In genomic region chr3:195854628-195855300, GRCh38 we compare ENCODE assay signal across 19 cellular contexts. TPM values are rescaled to one million over a fixed set of nuclear protein-coding genes. Genes with fewer than 3 reads are reported as not detected.
DNase-seq lines count a peak whose midpoint lies in the region; ATAC-seq, FAIRE-seq and TF ChIP-seq lines count a peak whose summit lies in the region.
"Had no signal": no experiment of that assay in that cellular context is flagged by ENCODE, and none has a peak within 500 bp of the region (broad histone marks: within the 10 kb centered on the region; RNA-seq: fewer than 3 reads in every experiment).

No MANE protein-coding gene starts in this region.

- H3K27ac Mint-ChIP-seq in activated CD4-positive, alpha-beta T cell treated with anti-CD3 and anti-CD28 coated beads for 36 hours, result no peak overlapping the region
- H3K27ac Mint-ChIP-seq: B cell had no signal

- TF ChIP-seq EP300 in K562 (IDR thresholded peaks at IDR 0.05; ENCODE audit: low read length) (no peak), stomach (IDR thresholded peaks at IDR 0.05) (no peak)

- no peaks in the 10 kb centered on the region for H3K9me1 ChIP-seq in K562 (ENCODE audit: control insufficient read depth, insufficient read depth, low read length)

- H3K9ac ChIP-seq in Loucy (ENCODE audit: low read depth, low read length, poor library complexity, severe bottlenecking) (peak overlapping the region; percentile 73), K562 (ENCODE audit: insufficient read depth in 1 of 2, low read depth in 2 of 2, low read length in 2 of 2) (peak overlapping the region; percentile 26 to 74; a peak in 2 of 4 replicates)

- no peaks in the 10 kb centered on the region for H3K9me3 Mint-ChIP-seq in activated CD4-positive, alpha-beta T cell treated with anti-CD3 and anti-CD28 coated beads for 36 hours (ENCODE audit: low read depth)

- TF ChIP-seq POLR2A in K562 (conservative IDR thresholded peaks at IDR 0.05) (no peak), stomach (IDR thresholded peaks at IDR 0.05) (no peak)

- peaks cover 15% of the 10 kb centered on the region for H3F3A ChIP-seq in Loucy (ENCODE audit: low read depth)

- no peaks in the 10 kb centered on the region for H4K20me1 ChIP-seq in Loucy (ENCODE audit: insufficient read depth, low read length, poor library complexity, severe bottlenecking)
- no peaks in the 10 kb centered on the region for H4K20me1 ChIP-seq in K562 (replicated peaks; ENCODE audit: control insufficient read depth, insufficient read depth, low read length)

- POLR2A ChIA-PET in K562 (lab: Yijun Ruan, JAX), result interaction anchor here (0.6 to 0.7 kb wide), 2 partner anchors 49 to 1772 kb away, joined by 3 read pairs; no protein-coding TSS in a partner anchor
- POLR2A ChIA-PET in activated CD4-positive, alpha-beta T cell treated with anti-CD3 and anti-CD28 coated beads for 36 hours (lab: Charles Lee), result no interaction called here

- no peak overlapping the region for H3K4me3 Mint-ChIP-seq in activated CD4-positive, alpha-beta T cell treated with anti-CD3 and anti-CD28 coated beads for 36 hours
- H3K4me3 Mint-ChIP-seq: B cell had no signal

- H3K27me3 ChIP-seq in Loucy (ENCODE audit: insufficient read depth, low read length, poor library complexity, severe bottlenecking) (no peaks in the 10 kb centered on the region), K562 (ENCODE audit: control insufficient read depth in 2 of 2, insufficient read depth in 2 of 2, low read length in 2 of 2) (no peaks in the 10 kb centered on the region), stomach (no peaks in the 10 kb centered on the region)

- H3K4me1 Mint-ChIP-seq in activated CD4-positive, alpha-beta T cell treated with anti-CD3 and anti-CD28 coated beads for 36 hours, result peaks cover 13% of the 10 kb centered on the region

- intact Hi-C loops in K562 (cut with micrococcal nuclease), result loop anchor here (10.0 kb wide), 3 partner anchors 110 to 230 kb away; no protein-coding TSS in a partner anchor
- intact Hi-C loops in left colon (cut with DNase I, micrococcal nuclease), result no loop called here
- intact Hi-C loops in stomach (cut with DNase I; ENCODE audit: low total_unique reads), result no loop called here
- intact Hi-C loops in activated CD4-positive, alpha-beta T cell treated with anti-CD3 and anti-CD28 coated beads for 36 hours (cut with DNase I, micrococcal nuclease), result loop anchor here (5.0 to 10.0 kb wide), 4 partner anchors 142 to 582 kb away; partner anchors contain the start of gene XXYLT1 (in 1 of the 2)

- WGBS in K562 (ENCODE audit: insufficient coverage, low coverage, missing lambda C conversion rate), result 10% methylated on average over 7 of the region's 9 CpGs
- WGBS in stomach, 5 donors, result 31 to 59% (median 38%) methylated on average over 9 of the region's 9 CpGs

- in situ Hi-C loops in K562 (cut with MboI), result loop anchor here (5.0 to 10.0 kb wide), 3 partner anchors 38 to 1770 kb away; no protein-coding TSS in a partner anchor

- H3K4me3 ChIP-seq in Loucy (ENCODE audit: low read length, poor library complexity, severe bottlenecking) (no peak overlapping the region), K562 (no peak overlapping the region), stomach (no peak overlapping the region)

- ATAC-seq in K562 (peak; percentile 33), left colon (peak; percentile 35)
- ATAC-seq in stimulated activated naive CD8-positive, alpha-beta T cell treated with anti-CD3 and anti-CD28 coated beads, Interleukin-15, Interleukin-2, amounts not matched to agents 100 U/mL and 50 U/mL, for 24 hours, result no peak
- ATAC-seq in activated CD4-positive, alpha-beta T cell treated with anti-CD3 and anti-CD28 coated beads for 36 hours, result no peak
- ATAC-seq: HepG2, Panc1 had no signal

- no peak for TF ChIP-seq CTCF in Loucy (conservative IDR thresholded peaks at IDR 0.05; ENCODE audit: low read length)
- no peak for TF ChIP-seq CTCF in K562 (IDR thresholded peaks at IDR 0.05 in 2 of 3, conservative IDR thresholded peaks at IDR 0.05 in 1 of 3; ENCODE audit: insufficient read depth in 2 of 3, low read depth in 1 of 3, low read length in 3 of 3)
- no peak for TF ChIP-seq CTCF in stomach (IDR thresholded peaks at IDR 0.05)

- no peaks in the 10 kb centered on the region for H3K9me3 ChIP-seq in Loucy (ENCODE audit: insufficient read depth, low read depth, low read length)
- no peaks in the 10 kb centered on the region for H3K9me3 ChIP-seq in K562 (replicated peaks; ENCODE audit: control insufficient read depth, insufficient read depth, low read depth, low read length)
- H3K9me3 ChIP-seq in stomach, result no peaks in the 10 kb centered on the region

- no peaks in the 10 kb centered on the region for H3K9me2 ChIP-seq in Loucy (replicated peaks; ENCODE audit: low read depth, low read length)

- DNase-seq in K562 (ENCODE audit: extremely low read depth in 1 of 4, low spot score in 3 of 4) (peak in 3 of 4 experiments; percentile 44 to 64 (median 54)), left colon (peak in 1 of 2 donors; percentile 33), stomach (peak; percentile 42), HT-29 (ENCODE audit: low spot score) (no peak), NCI-H187 treated with DMSO at 0.1 percent for 48 hours (lab: John Stamatoyannopoulos, UW) (no peak)
- DNase-seq in stimulated activated naive CD8-positive, alpha-beta T cell treated with anti-CD3 and anti-CD28 coated beads, Interleukin-15, Interleukin-2, amounts not matched to agents 100 U/mL and 50 U/mL, for 24 hours, result no peak
- no peak for DNase-seq in activated CD4-positive, alpha-beta T cell treated with anti-CD3 and anti-CD28 coated beads for 36 hours
- DNase-seq: MV-4-11, NCI-H1436, NCI-H2107, NCI-H748 treated with DMSO at 0.1 percent for 48 hours, SHP77 treated with DMSO at 0.1 percent for 48 hours had no signal

- H3K27me3 Mint-ChIP-seq in activated CD4-positive, alpha-beta T cell treated with anti-CD3 and anti-CD28 coated beads for 36 hours, result peaks cover 2% of the 10 kb centered on the region

- no peak for FAIRE-seq in K562 (lab: Jason Lieb, UNC)
- FAIRE-seq: H54, HepG2 had no signal

- peak overlapping the region; percentile 22 for H3K4me2 ChIP-seq in Loucy (ENCODE audit: low read depth, low read length, poor library complexity, severe bottlenecking)
- no peak overlapping the region; the same call in 1 of the 2 replicates for H3K4me2 ChIP-seq in K562 (ENCODE audit: insufficient read depth, low read length)

- H2AFZ ChIP-seq in Loucy (ENCODE audit: low read length), result no peak overlapping the region
- H2AFZ ChIP-seq in K562 (ENCODE audit: low read depth, low read length), result peak overlapping the region; percentile 79

- no peak for TF ChIP-seq RAD21 in K562 (CRISPR knock-in tag; conservative IDR thresholded peaks at IDR 0.05 in 1 of 2, IDR thresholded peaks at IDR 0.05 in 1 of 2)

- H3K79me2 ChIP-seq in Loucy (ENCODE audit: insufficient read depth, low read length) (no peaks in the 10 kb centered on the region), K562 (ENCODE audit: control insufficient read depth, insufficient read depth, low read length) (no peaks in the 10 kb centered on the region)

- H3K27ac ChIP-seq in K562 (ENCODE audit: extremely low read depth, low read depth, low read length), result peak overlapping the region; percentile 55; the same call in 2 of the 3 replicates
- peak overlapping the region; percentile 15 to 76 (median 52) for H3K27ac ChIP-seq in stomach

- BruUV-seq in K562 (replicated peaks; lab: Mats Ljungman, UMichigan), result no TSS peak

- H3K4me1 ChIP-seq in Loucy (ENCODE audit: insufficient read depth, low read length, poor library complexity, severe bottlenecking) (peaks cover 44% of the 10 kb centered on the region), K562 (replicated peaks in 1 of 2; ENCODE audit: control insufficient read depth in 2 of 2, insufficient read depth in 2 of 2, low read length in 2 of 2) (peaks cover 41 to 58% of the 10 kb centered on the region in 2 experiments), stomach (peaks cover 9 to 31% (median 15%) of the 10 kb centered on the region in 4 donors)

- no peaks in the 10 kb centered on the region for H3K36me3 Mint-ChIP-seq in activated CD4-positive, alpha-beta T cell treated with anti-CD3 and anti-CD28 coated beads for 36 hours (ENCODE audit: low read depth)

- no peaks in the 10 kb centered on the region for H3K36me3 ChIP-seq in Loucy (ENCODE audit: insufficient read depth, low read length)
- H3K36me3 ChIP-seq in K562 (ENCODE audit: control insufficient read depth, insufficient read depth, low read length), result no peaks in the 10 kb centered on the region
- H3K36me3 ChIP-seq in stomach, result no peaks in the 10 kb centered on the region

- CTCF ChIA-PET in K562 (lab: Yijun Ruan, JAX; ENCODE audit: low intra/inter-chr PET ratio), result interaction anchor here (0.6 kb wide), 1 partner anchor 32 kb away, joined by 3 read pairs; no protein-coding TSS in a partner anchor
- CTCF ChIA-PET in activated CD4-positive, alpha-beta T cell treated with anti-CD3 and anti-CD28 coated beads for 36 hours (lab: Charles Lee), result interaction anchor here (0.5 to 2.1 kb wide), 4 partner anchors 41 to 61 kb away, joined by 3 to 7 read pairs (median 4); no protein-coding TSS in a partner anchor

RNA-seq across cellular contexts. Expression of gene MUC4, which starts 43.0 kb away (rescaled TPM):
- 7.6 and 11.7 TPM in 2 replicates for total RNA-seq in K562 (2011; cell fraction: chromatin; rRNA removed; ENCODE audit: low replicate concordance)
- total RNA-seq in K562 (2011; cell fraction: nucleolus; rRNA removed), result 3.4 and 4.2 TPM in 2 replicates
- total RNA-seq in K562 (2011; cell fraction: nucleoplasm; rRNA removed), result 6.2 and 17.9 TPM in 2 replicates
- total RNA-seq in K562 (2014; rRNA removed) (0.12 TPM in 1 of 2 replicates, not detected in the other), K562 (2014; rRNA removed; fragmentation: Illumina TruSeq; extraction: Trizol) (under 0.01 and 0.03 TPM in 2 replicates), K562 (2015; rRNA removed; fragmentation: Illumina TruSeq; extraction: Trizol) (under 0.01 TPM in 1 of 2 replicates, not detected in the other), K562 (2021) (0.11 and 0.31 TPM in 2 replicates), left colon (100 to 1,000 TPM; 114 to 356 TPM), stomach (100 to 1,000 TPM in 1 of 5 donors, 10 to 100 TPM in 3, under 1 TPM in 1; 0.73 to 355 (median 41.3) TPM)
- polyA plus RNA-seq in K562 (2011; rRNA removed) (0.11 and 0.21 TPM in 2 replicates), K562 (2014; fragmentation: Illumina TruSeq; extraction: Trizol) (0.10 and 0.11 TPM in 2 replicates), K562 (2014; fragmentation: Nextera tagmentation; extraction: Ambion mirVana) (not detected), K562 (2014; rRNA removed) (0.07 TPM in 2 replicates), stomach (10 to 100 TPM in 1 of 3 donors, under 1 TPM in 1, not detected in 1; 0.81 to 28.9 TPM)
- 0.16 and 0.61 TPM in 2 replicates for polyA plus RNA-seq in K562 (2011; cell fraction: cytosol; rRNA removed)
- polyA plus RNA-seq in K562 (2011; cell fraction: nucleus; rRNA removed), result 1.00 and 2.9 TPM in 2 replicates
- 0.22 and 2.0 TPM in 2 replicates for polyA plus RNA-seq in K562 (2012)
- polyA minus RNA-seq in K562 (2011; rRNA and poly(A)+ RNA removed), result 0.33 and 1.0 TPM in 2 replicates
- polyA minus RNA-seq in K562 (2011; cell fraction: cytosol; rRNA and poly(A)+ RNA removed), result 0.18 and 1.4 TPM in 2 replicates
- polyA minus RNA-seq in K562 (2011; cell fraction: nucleus; rRNA and poly(A)+ RNA removed), result 0.44 and 1.8 TPM in 2 replicates
- total RNA-seq in HT-29 (2014; rRNA removed; shearing (Covaris generic)), result 0.08 TPM in 1 of 2 replicates, not detected in the other
- total RNA-seq in activated CD4-positive, alpha-beta T cell treated with anti-CD3 and anti-CD28 coated beads for 36 hours, result under 1 TPM; 0.09 to 0.14 TPM
- total RNA-seq: Daoy, HepG2, LHCN-M2 had no signal
- polyA plus RNA-seq: HepG2 had no signal

RNA-seq across cellular contexts. Expression of gene TNK2, which starts 53.6 kb away (rescaled TPM):
- 20.1 and 59.7 TPM in 2 replicates for total RNA-seq in K562 (2011; cell fraction: chromatin; rRNA removed; ENCODE audit: low replicate concordance)
- total RNA-seq in K562 (2011; cell fraction: nucleolus; rRNA removed), result 29.2 and 29.7 TPM in 2 replicates
- total RNA-seq in K562 (2011; cell fraction: nucleoplasm; rRNA removed), result 20.2 and 23.4 TPM in 2 replicates
- total RNA-seq in K562 (2014; rRNA removed) (10.9 and 15.3 TPM in 2 replicates), K562 (2014; rRNA removed; fragmentation: Illumina TruSeq; extraction: Trizol) (2.3 and 2.4 TPM in 2 replicates), K562 (2015; rRNA removed; fragmentation: Illumina TruSeq; extraction: Trizol) (8.2 TPM in 2 replicates), K562 (2021) (22.8 and 33.8 TPM in 2 replicates), left colon (10 to 100 TPM; 18.3 to 33.9 TPM), stomach (100 to 1,000 TPM in 1 of 5 donors, 10 to 100 TPM in 3, 1 to 10 TPM in 1; 6.1 to 431 (median 42.6) TPM)
- polyA plus RNA-seq in K562 (2011; rRNA removed) (5.3 and 6.4 TPM in 2 replicates), K562 (2014; fragmentation: Illumina TruSeq; extraction: Trizol) (6.5 and 13.2 TPM in 2 replicates), K562 (2014; fragmentation: Nextera tagmentation; extraction: Ambion mirVana) (under 1 TPM; 0.03 to 0.14 TPM), K562 (2014; rRNA removed) (17.6 and 18.8 TPM in 2 replicates), stomach (10 to 100 TPM; 20.1 to 42.7 (median 34.5) TPM)
- polyA plus RNA-seq in K562 (2011; cell fraction: cytosol; rRNA removed), result 5.6 and 14.8 TPM in 2 replicates
- 34.5 and 55.3 TPM in 2 replicates for polyA plus RNA-seq in K562 (2011; cell fraction: nucleus; rRNA removed)
- 13.8 and 19.9 TPM in 2 replicates for polyA plus RNA-seq in K562 (2012)
- 2.9 and 5.0 TPM in 2 replicates for polyA minus RNA-seq in K562 (2011; rRNA and poly(A)+ RNA removed)
- 10.4 and 17.2 TPM in 2 replicates for polyA minus RNA-seq in K562 (2011; cell fraction: cytosol; rRNA and poly(A)+ RNA removed)
- 9.0 and 9.8 TPM in 2 replicates for polyA minus RNA-seq in K562 (2011; cell fraction: nucleus; rRNA and poly(A)+ RNA removed)
- total RNA-seq in HT-29 (2014; rRNA removed; shearing (Covaris generic)), result 172 and 212 TPM in 2 replicates
- 10 to 100 TPM; 49.9 to 54.2 TPM for total RNA-seq in activated CD4-positive, alpha-beta T cell treated with anti-CD3 and anti-CD28 coated beads for 36 hours

Comparison
In these comparisons a context has a peak if more than half of its experiments do, and no peak if none do; other contexts are left out.
1. ATAC-seq: peak in K562 (single experiment) and left colon (single experiment); none in stimulated activated naive CD8-positive, alpha-beta T cell treated with anti-CD3 and anti-CD28 coated beads, Interleukin-15, Interleukin-2, amounts not matched to agents 100 U/mL and 50 U/mL, for 24 hours (single experiment) and activated CD4-positive, alpha-beta T cell treated with anti-CD3 and anti-CD28 coated beads for 36 hours (single experiment).
2. DNase-seq: peak in K562 (3 of 4) and stomach (single experiment); none in stimulated activated naive CD8-positive, alpha-beta T cell treated with anti-CD3 and anti-CD28 coated beads, Interleukin-15, Interleukin-2, amounts not matched to agents 100 U/mL and 50 U/mL, for 24 hours (single experiment), HT-29 (single experiment), activated CD4-positive, alpha-beta T cell treated with anti-CD3 and anti-CD28 coated beads for 36 hours (single experiment) and NCI-H187 treated with DMSO at 0.1 percent for 48 hours (single experiment).
3. intact Hi-C loops: an anchor here in K562 (10.0 kb wide) and activated CD4-positive, alpha-beta T cell treated with anti-CD3 and anti-CD28 coated beads for 36 hours (5.0 to 10.0 kb wide); none called in left colon and stomach.